Comparison of ENCODE assay signal across 8 cellular contexts in the genomic region with DNA sequence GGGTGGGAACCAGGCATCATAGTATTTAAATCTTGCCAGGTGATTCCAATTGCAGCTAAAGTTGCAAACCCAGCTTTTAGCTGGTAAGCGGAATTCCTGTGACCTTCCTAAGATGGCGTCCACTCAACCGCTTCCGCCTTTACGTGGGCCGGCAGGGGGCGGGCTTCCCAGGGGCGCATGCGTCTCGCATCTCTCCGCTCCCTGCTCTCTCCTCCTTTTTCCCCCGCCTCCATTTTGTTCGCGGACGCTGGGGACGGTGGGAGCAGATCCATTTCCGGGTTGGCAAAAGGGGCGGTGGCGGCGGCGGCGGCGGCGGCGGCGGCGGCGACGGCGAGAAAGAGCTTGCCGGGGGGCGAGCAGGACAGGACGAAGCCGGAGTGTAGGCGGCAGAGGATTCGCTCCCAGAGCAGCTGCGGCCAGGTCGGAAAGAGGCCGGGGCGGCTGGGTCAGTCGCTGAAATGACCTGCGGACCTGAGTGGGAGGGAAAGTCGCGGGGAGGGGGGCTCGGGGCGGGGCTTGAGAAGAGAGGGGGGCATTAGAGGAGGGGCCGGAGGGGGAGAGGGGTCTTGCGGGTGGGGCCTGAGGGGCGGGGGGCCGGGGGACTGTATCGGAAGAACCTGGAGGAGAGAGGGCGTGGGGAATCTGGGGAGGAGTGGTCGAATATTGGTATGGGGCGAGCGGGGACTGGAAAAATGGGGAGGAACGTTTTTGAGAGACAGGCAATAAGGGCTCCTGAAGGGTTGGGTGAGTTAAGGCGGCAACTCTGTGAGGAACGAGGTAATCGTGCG. TPM values are rescaled to one million over a fixed set of nuclear protein-coding genes. Genes with fewer than 3 reads are reported as not detected.
A peak's percentile ranks its signal among the peaks of the same experiment; 100 is the strongest.
DNase-seq lines count a peak whose midpoint lies in the region; ATAC-seq and TF ChIP-seq lines count a peak whose summit lies in the region.

A gene with protein sequence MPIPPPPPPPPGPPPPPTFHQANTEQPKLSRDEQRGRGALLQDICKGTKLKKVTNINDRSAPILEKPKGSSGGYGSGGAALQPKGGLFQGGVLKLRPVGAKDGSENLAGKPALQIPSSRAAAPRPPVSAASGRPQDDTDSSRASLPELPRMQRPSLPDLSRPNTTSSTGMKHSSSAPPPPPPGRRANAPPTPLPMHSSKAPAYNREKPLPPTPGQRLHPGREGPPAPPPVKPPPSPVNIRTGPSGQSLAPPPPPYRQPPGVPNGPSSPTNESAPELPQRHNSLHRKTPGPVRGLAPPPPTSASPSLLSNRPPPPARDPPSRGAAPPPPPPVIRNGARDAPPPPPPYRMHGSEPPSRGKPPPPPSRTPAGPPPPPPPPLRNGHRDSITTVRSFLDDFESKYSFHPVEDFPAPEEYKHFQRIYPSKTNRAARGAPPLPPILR (plus strand): TSS at position 232 of the 788 bp plus-strand sequence. CDS start 37,156 bp downstream, outside the sequence.

- H3K36me3 ChIP-seq in right lobe of liver, result no peaks in the 10 kb centered on the region

- no peaks in the 10 kb centered on the region for H3K9me3 ChIP-seq in right lobe of liver

- WGBS in right lobe of liver (ENCODE audit: insufficient coverage, low coverage, low lambda C conversion rate, missing lambda C conversion rate), result 1% methylated on average over 35 of the region's 60 CpGs

- intact Hi-C loops in dorsolateral prefrontal cortex (cut with DNase I), result loop anchor here (1.0 to 2.0 kb wide), 2 partner anchors 68 kb away; a partner anchor contains a TSS
- intact Hi-C loops in right lobe of liver (cut with DNase I), result no loop called here

- H3K27ac ChIP-seq in dorsolateral prefrontal cortex, result peak within 1 kb of the TSS; percentile 67 to 98 (median 94)
- peak within 1 kb of the TSS; percentile 64 to 87 (median 77) for H3K27ac ChIP-seq in right lobe of liver

- TF ChIP-seq POLR2A in right lobe of liver (IDR thresholded peaks at IDR 0.05), result peak; percentile 42

- peak; percentile 64 to 95 (median 80) for TF ChIP-seq CTCF in dorsolateral prefrontal cortex (IDR thresholded peaks at IDR 0.05 in 54 of 56, conservative IDR thresholded peaks at IDR 0.05 in 2 of 56; ENCODE audit: low read depth in 1 of 56, partially characterized antibody in 56 of 56)
- peak; percentile 73 to 85 (median 79) for TF ChIP-seq CTCF in right lobe of liver (IDR thresholded peaks at IDR 0.05)

- H3K4me1 ChIP-seq in right lobe of liver, result peaks cover 0 to 6% (median 2%) of the 10 kb centered on the region in 4 donors

- peak; percentile 95 for ATAC-seq in GM19328 (IDR thresholded peaks at IDR 0.05; ENCODE audit: unreplicated experiment)
- ATAC-seq in HG03558 (IDR thresholded peaks at IDR 0.05; ENCODE audit: extremely low read depth, unreplicated experiment), result peak; percentile 39
- ATAC-seq in right lobe of liver, result peak; percentile 99 to 100 (median 100)

- peak within 1 kb of the TSS; percentile 44 to 88 (median 75) for H3K4me3 ChIP-seq in dorsolateral prefrontal cortex
- H3K4me3 ChIP-seq in right lobe of liver, result peak within 1 kb of the TSS; percentile 64 to 79 (median 75)

- H3K27me3 ChIP-seq in dorsolateral prefrontal cortex (no peaks in the 10 kb centered on the region), right lobe of liver (no peaks in the 10 kb centered on the region)

- DNase-seq in C1 segment of cervical spinal cord (lab: John Stamatoyannopoulos, UW) (peak; percentile 76 to 95 (median 92)), NCI-H774 (lab: John Stamatoyannopoulos, UW) (peak; percentile 100), dorsolateral prefrontal cortex (peak; percentile 88 to 97 (median 95)), right lobe of liver (peak; percentile 96 to 97 (median 97))
- peak; percentile 95 for DNase-seq in activated CD4-positive, alpha-beta T cell treated with anti-CD3 and anti-CD28 coated beads, Interleukin-2, amount 50 U/mL, for 4 hours
- peak; percentile 95 for DNase-seq in stimulated activated CD4-positive, alpha-beta T cell treated with anti-CD3 and anti-CD28 coated beads, Interleukin-4, amount 100 ng/mL, for 4 hours

RNA-seq across cellular contexts. Expression of the gene that starts here (rescaled TPM):
- total RNA-seq in dorsolateral prefrontal cortex, result 100 to 1,000 TPM in 2 of 120 experiments, 10 to 100 TPM in 118; 48.9 to 103 (median 73.2) TPM
- 10 to 100 TPM in 2 of 6 experiments, 1 to 10 TPM in 4; 7.0 to 12.1 (median 9.0) TPM for total RNA-seq in right lobe of liver

Comparison
In these comparisons a context has a peak if more than half of its experiments do, and no peak if none do; other contexts are left out.
1. Peak in every context shown above with its lines: DNase-seq, ATAC-seq, H3K4me3 ChIP-seq and H3K27ac ChIP-seq.
2. ATAC-seq: peak in every context shown above with its lines; median percentile 100 in right lobe of liver; 95 in GM19328; 39 in HG03558.
3. intact Hi-C loops: an anchor here in dorsolateral prefrontal cortex (1.0 to 2.0 kb wide); none called in right lobe of liver.